ENCODE assay signal across 14 cellular contexts in genomic region chr5:126124706-126125345, GRCh38.
DNase-seq lines count a peak whose midpoint lies in the region; ATAC-seq and TF ChIP-seq lines count a peak whose summit lies in the region.
"Had no signal": no experiment of that assay in that cellular context is flagged by ENCODE, and none has a peak within 500 bp of the region (broad histone marks: within the 10 kb centered on the region; RNA-seq: fewer than 3 reads in every experiment).

No MANE protein-coding gene starts in this region.

- no peaks in the 10 kb centered on the region for H3K23me2 ChIP-seq in H9 (ENCODE audit: insufficient read length, low read depth, low read length, poor library complexity, severe bottlenecking)

- H3K27me3 Mint-ChIP-seq in H9 (ENCODE audit: low read depth), result no peaks in the 10 kb centered on the region
- H3K27me3 Mint-ChIP-seq: stimulated activated memory B cell treated with anti-CD40 and anti-IgM and Interleukin-4, amounts not matched to agents 10 μg/mL and 1 μg/mL and 100 μg/mL, for 72 hours had no signal

- H2AK5ac ChIP-seq in H9 (ENCODE audit: insufficient read length, low read length), result no peak overlapping the region

- H3K4me3 ChIP-seq in epithelial cell of esophagus (ENCODE audit: low read length) (no peak overlapping the region), skeletal muscle cell (ENCODE audit: low read depth, low read length) (no peak overlapping the region)
- H3K4me3 ChIP-seq: body of pancreas, HAP-1 had no signal

- no peak overlapping the region for H3T11ph ChIP-seq in H9 (ENCODE audit: low read length)

- no peak overlapping the region for H3K56ac ChIP-seq in H9 (ENCODE audit: insufficient read length, low read depth, low read length)

- H3K4me3 Mint-ChIP-seq in H9, result no peak overlapping the region; a peak in 1 of 5 replicates
- H3K4me3 Mint-ChIP-seq: stimulated activated memory B cell treated with anti-CD40 and anti-IgM and Interleukin-4, amounts not matched to agents 10 μg/mL and 1 μg/mL and 100 μg/mL, for 72 hours had no signal

- H3K23ac ChIP-seq in H9 (ENCODE audit: insufficient read length, low read depth, low read length), result no peak overlapping the region

- no peak overlapping the region for H3K14ac ChIP-seq in H9 (ENCODE audit: insufficient read depth, low read length)

- no peak overlapping the region for H2BK20ac ChIP-seq in H9 (ENCODE audit: low read depth, low read length, poor library complexity, severe bottlenecking)

- no peaks in the 10 kb centered on the region for H3K79me2 ChIP-seq in H9 (ENCODE audit: insufficient read depth, low read length)

- no peak for TF ChIP-seq CTCF in H9 (conservative IDR thresholded peaks at IDR 0.05)
- no peak for TF ChIP-seq CTCF in epithelial cell of esophagus (IDR thresholded peaks at IDR 0.05; ENCODE audit: insufficient read depth, low read depth, low read length, missing control alignments)

- no peak overlapping the region for H4K91ac ChIP-seq in H9 (ENCODE audit: insufficient read length, low read depth, low read length)

- H4K8ac ChIP-seq in H9 (replicated peaks; ENCODE audit: insufficient read length, low read depth, low read length), result no peak overlapping the region

- no peaks in the 10 kb centered on the region for H3K79me1 ChIP-seq in H9 (ENCODE audit: insufficient read depth, low read depth, low read length, poor library complexity, severe bottlenecking)

- no peak overlapping the region for H2BK5ac ChIP-seq in H9 (ENCODE audit: insufficient read length, low read length)

- no peak for DNase-seq in H9
- peak; percentile 62 for DNase-seq in epithelial cell of esophagus (ENCODE audit: low read depth)
- DNase-seq in skeletal muscle cell (ENCODE audit: low read depth), result peak; percentile 60
- no peak for DNase-seq in SHP77 treated with DMSO at 0.1 percent for 48 hours (lab: John Stamatoyannopoulos, UW)
- DNase-seq: activated CD8-positive, alpha-beta memory T cell treated with anti-CD3 and anti-CD28 coated beads, Interleukin-2, amount 50 U/mL, for 48 hours; body of pancreas; head of caudate nucleus; NCI-H2227 treated with DMSO at 0.1 percent for 48 hours had no signal

- no peak overlapping the region for H3K27ac ChIP-seq in H9 (ENCODE audit: insufficient read length, low read depth, low read length)
- H3K27ac ChIP-seq: body of pancreas had no signal

- no CpG with 5 or more reads among the region's 4 CpGs for WGBS in H9 (ENCODE audit: extremely low coverage, insufficient read length, low lambda C conversion rate)

- no peak overlapping the region for H3K4me2 ChIP-seq in H9 (ENCODE audit: insufficient read depth, insufficient read length, low read length)

- no peak overlapping the region for H3K4ac ChIP-seq in H9 (ENCODE audit: low read depth, low read length)

- no peaks in the 10 kb centered on the region for H4K20me1 ChIP-seq in H9 (ENCODE audit: control insufficient read depth, insufficient read depth, insufficient read length)

- H2BK12ac ChIP-seq in H9 (ENCODE audit: insufficient read length, low read depth, low read length), result no peak overlapping the region

- H3K4me1 Mint-ChIP-seq in H9, result peaks cover 42 to 45% of the 10 kb centered on the region in 2 experiments
- H3K4me1 Mint-ChIP-seq: stimulated activated memory B cell treated with anti-CD40 and anti-IgM and Interleukin-4, amounts not matched to agents 10 μg/mL and 1 μg/mL and 100 μg/mL, for 72 hours had no signal

- H3K9me3 Mint-ChIP-seq in H9, result no peaks in the 10 kb centered on the region
- H3K9me3 Mint-ChIP-seq: stimulated activated memory B cell treated with anti-CD40 and anti-IgM and Interleukin-4, amounts not matched to agents 10 μg/mL and 1 μg/mL and 100 μg/mL, for 72 hours had no signal

- H2BK120ac ChIP-seq in H9 (ENCODE audit: low read depth, low read length, poor library complexity, severe bottlenecking), result no peak overlapping the region

- H2AFZ ChIP-seq in H9 (ENCODE audit: low read length), result no peak overlapping the region

- H4K5ac ChIP-seq in H9 (ENCODE audit: insufficient read length, low read depth, low read length), result no peak overlapping the region

- H3K27me3 ChIP-seq in H9 (ENCODE audit: insufficient read depth, low read length), result no peaks in the 10 kb centered on the region
- H3K27me3 ChIP-seq: body of pancreas had no signal

- no peaks in the 10 kb centered on the region; a peak in 1 of 7 replicates for H3K36me3 Mint-ChIP-seq in H9 (ENCODE audit: insufficient read depth in 1 of 3, low read depth in 3 of 3)
- H3K36me3 Mint-ChIP-seq: stimulated activated memory B cell treated with anti-CD40 and anti-IgM and Interleukin-4, amounts not matched to agents 10 μg/mL and 1 μg/mL and 100 μg/mL, for 72 hours had no signal

- ATAC-seq in HG03521 (IDR thresholded peaks at IDR 0.05; ENCODE audit: unreplicated experiment), result no peak
- no peak for ATAC-seq in HG02763 (IDR thresholded peaks at IDR 0.05; ENCODE audit: unreplicated experiment)
- ATAC-seq in GM19463 (IDR thresholded peaks at IDR 0.05; ENCODE audit: unreplicated experiment), result no peak
- ATAC-seq: body of pancreas; stimulated activated memory B cell treated with anti-CD40 and anti-IgM and Interleukin-4, amounts not matched to agents 10 μg/mL and 1 μg/mL and 100 μg/mL, for 72 hours had no signal

- H3K4me1 ChIP-seq in H9 (ENCODE audit: insufficient read depth, low read length), result peaks cover 11% of the 10 kb centered on the region; the same call in 1 of the 2 replicates
- H3K4me1 ChIP-seq: body of pancreas had no signal

- no peak overlapping the region for H3K18ac ChIP-seq in H9 (ENCODE audit: insufficient read length, low read depth, low read length)

- no peaks in the 10 kb centered on the region for H3K9me3 ChIP-seq in H9 (ENCODE audit: control insufficient read depth, low read depth, low read length)
- H3K9me3 ChIP-seq: body of pancreas, HAP-1 had no signal

- no peak overlapping the region for H3K9ac ChIP-seq in H9 (ENCODE audit: extremely low read depth, insufficient read length, low read length)

- peak overlapping the region; percentile 1 to 84 (median 30); a peak in 4 of 7 replicates for H3K27ac Mint-ChIP-seq in H9
- H3K27ac Mint-ChIP-seq: stimulated activated memory B cell treated with anti-CD40 and anti-IgM and Interleukin-4, amounts not matched to agents 10 μg/mL and 1 μg/mL and 100 μg/mL, for 72 hours had no signal

- no peak overlapping the region for H2BK15ac ChIP-seq in H9 (ENCODE audit: low read depth, low read length)

TF ChIP-seq in PFSK-1, 5 proteins besides CTCF, POLR2A, EP300 and RAD21:
- TF ChIP-seq POLR2AphosphoS5 (IDR thresholded peaks at IDR 0.05; ENCODE audit: low read depth, low read length) (0 out of 2 replicates have a peak, but pooled peaks have one; percentile 44), SIN3A (IDR thresholded peaks at IDR 0.05; ENCODE audit: borderline replicate concordance, insufficient read depth, low read length) (peak; percentile 84; the same call in 1 of the 2 replicates), FOXP2 (optimal IDR thresholded peaks at IDR 0.05; ENCODE audit: borderline replicate concordance, extremely low read depth, extremely low read length, insufficient read depth) (no peak), TAF1 (IDR thresholded peaks at IDR 0.05; ENCODE audit: borderline replicate concordance, insufficient read depth, low read length) (no peak)
- TF ChIP-seq, protein P1, sequence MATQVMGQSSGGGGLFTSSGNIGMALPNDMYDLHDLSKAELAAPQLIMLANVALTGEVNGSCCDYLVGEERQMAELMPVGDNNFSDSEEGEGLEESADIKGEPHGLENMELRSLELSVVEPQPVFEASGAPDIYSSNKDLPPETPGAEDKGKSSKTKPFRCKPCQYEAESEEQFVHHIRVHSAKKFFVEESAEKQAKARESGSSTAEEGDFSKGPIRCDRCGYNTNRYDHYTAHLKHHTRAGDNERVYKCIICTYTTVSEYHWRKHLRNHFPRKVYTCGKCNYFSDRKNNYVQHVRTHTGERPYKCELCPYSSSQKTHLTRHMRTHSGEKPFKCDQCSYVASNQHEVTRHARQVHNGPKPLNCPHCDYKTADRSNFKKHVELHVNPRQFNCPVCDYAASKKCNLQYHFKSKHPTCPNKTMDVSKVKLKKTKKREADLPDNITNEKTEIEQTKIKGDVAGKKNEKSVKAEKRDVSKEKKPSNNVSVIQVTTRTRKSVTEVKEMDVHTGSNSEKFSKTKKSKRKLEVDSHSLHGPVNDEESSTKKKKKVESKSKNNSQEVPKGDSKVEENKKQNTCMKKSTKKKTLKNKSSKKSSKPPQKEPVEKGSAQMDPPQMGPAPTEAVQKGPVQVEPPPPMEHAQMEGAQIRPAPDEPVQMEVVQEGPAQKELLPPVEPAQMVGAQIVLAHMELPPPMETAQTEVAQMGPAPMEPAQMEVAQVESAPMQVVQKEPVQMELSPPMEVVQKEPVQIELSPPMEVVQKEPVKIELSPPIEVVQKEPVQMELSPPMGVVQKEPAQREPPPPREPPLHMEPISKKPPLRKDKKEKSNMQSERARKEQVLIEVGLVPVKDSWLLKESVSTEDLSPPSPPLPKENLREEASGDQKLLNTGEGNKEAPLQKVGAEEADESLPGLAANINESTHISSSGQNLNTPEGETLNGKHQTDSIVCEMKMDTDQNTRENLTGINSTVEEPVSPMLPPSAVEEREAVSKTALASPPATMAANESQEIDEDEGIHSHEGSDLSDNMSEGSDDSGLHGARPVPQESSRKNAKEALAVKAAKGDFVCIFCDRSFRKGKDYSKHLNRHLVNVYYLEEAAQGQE (IDR thresholded peaks at IDR 0.05; ENCODE audit: insufficient read depth in 1 of 2, low read depth in 2 of 2, low read length in 2 of 2), result peak in 1 of 2 experiments; percentile 68; a peak in 2 of 4 replicates

Comparison
In these comparisons a context has a peak if more than half of its experiments do, and no peak if none do; other contexts are left out.
1. DNase-seq: peak in epithelial cell of esophagus (single experiment) and skeletal muscle cell (single experiment); none in H9 (single experiment) and SHP77 treated with DMSO at 0.1 percent for 48 hours (single experiment).